Comparison of ENCODE assay signal across 8 cellular contexts in genomic region chr5:111278824-111279504, GRCh38. TPM values are rescaled to one million over a fixed set of nuclear protein-coding genes. Genes with fewer than 3 reads are reported as not detected.
DNase-seq lines count a peak whose midpoint lies in the region; TF ChIP-seq lines count a peak whose summit lies in the region.

No MANE protein-coding gene starts in this region.

- no peak overlapping the region for H3K23ac ChIP-seq in mesendoderm (ENCODE audit: low read length)

- no peak overlapping the region for H3K4me2 ChIP-seq in mesendoderm (ENCODE audit: low read length)

- H3K18ac ChIP-seq in mesendoderm (ENCODE audit: low read length), result no peak overlapping the region

- WGBS in mesendoderm (ENCODE audit: extremely low coverage, insufficient coverage, low lambda C conversion rate), result no CpG with 5 or more reads among the region's 12 CpGs

- no peak overlapping the region for H2BK15ac ChIP-seq in mesendoderm (replicated peaks; ENCODE audit: low read depth)

- H3K79me2 ChIP-seq in mesendoderm (ENCODE audit: control insufficient read depth, insufficient read depth, low read length), result no peaks in the 10 kb centered on the region

- H2BK5ac ChIP-seq in mesendoderm (ENCODE audit: low read length), result no peak overlapping the region

- peak; percentile 74 for TF ChIP-seq CTCF in GM12874 (IDR thresholded peaks at IDR 0.05; ENCODE audit: insufficient read depth, low read depth, low read length)
- peak; percentile 87 for TF ChIP-seq CTCF in LNCAP (IDR thresholded peaks at IDR 0.05)
- peak; percentile 22 for TF ChIP-seq CTCF in coronary artery (IDR thresholded peaks at IDR 0.05)

- H3K4me3 ChIP-seq in coronary artery (no peak overlapping the region), mesendoderm (ENCODE audit: low read length) (no peak overlapping the region)

- no peak overlapping the region for H2AK5ac ChIP-seq in mesendoderm (ENCODE audit: low read length)

- H3K27me3 ChIP-seq in mesendoderm (ENCODE audit: insufficient read depth, low read length, poor library complexity), result no peaks in the 10 kb centered on the region

- peak; percentile 30 for DNase-seq in H4 (ENCODE audit: low spot score)
- DNase-seq in activated CD4-positive, alpha-beta T cell treated with anti-CD3 and anti-CD28 coated beads for 48 hours, result peak; percentile 92
- no peak for DNase-seq in coronary artery (ENCODE audit: low spot score)
- peak; percentile 79 for DNase-seq in mesendoderm
- peak; percentile 64 to 80 for DNase-seq in stimulated activated CD8-positive, alpha-beta memory T cell treated with anti-CD3 and anti-CD28 coated beads, Interleukin-7, amount 100 ng/mL, for 4 hours (ENCODE audit: low read depth in 2 of 2)
- no peak for DNase-seq in NCI-H146 treated with DMSO at 0.1 percent for 48 hours (lab: John Stamatoyannopoulos, UW; ENCODE audit: unreplicated experiment)

- no peak overlapping the region for H4K5ac ChIP-seq in mesendoderm (ENCODE audit: low read length)

- H3K56ac ChIP-seq in mesendoderm (ENCODE audit: low read length), result no peak overlapping the region

- H2BK120ac ChIP-seq in mesendoderm (ENCODE audit: low read depth, low read length), result no peak overlapping the region

- H3K9ac ChIP-seq in mesendoderm (ENCODE audit: low read length), result no peak overlapping the region

- H3K27ac ChIP-seq in coronary artery (no peak overlapping the region), mesendoderm (ENCODE audit: low read depth, low read length) (no peak overlapping the region)

- H3K79me1 ChIP-seq in mesendoderm (ENCODE audit: low read length), result no peaks in the 10 kb centered on the region

- no peak overlapping the region for H4K8ac ChIP-seq in mesendoderm (ENCODE audit: low read depth, low read length)

- no peak overlapping the region for H3K4ac ChIP-seq in mesendoderm (ENCODE audit: low read depth, low read length)

- no peaks in the 10 kb centered on the region for H3K4me1 ChIP-seq in mesendoderm (ENCODE audit: control insufficient read depth, low read depth, low read length)

- H3K36me3 ChIP-seq in mesendoderm (ENCODE audit: control insufficient read depth, insufficient read depth, low read length), result no peaks in the 10 kb centered on the region

RNA-seq across cellular contexts. Expression of gene CAMK4, which starts 54.8 kb away (rescaled TPM):
- total RNA-seq in H4 (2014; rRNA removed; shearing (Covaris generic)), result 8.8 and 22.5 TPM in 2 replicates
- 2.7 TPM for polyA plus RNA-seq in mesendoderm (2013, experiment 1 of 2)
- 2.0 TPM for polyA plus RNA-seq in mesendoderm (2013, experiment 2 of 2)

Comparison
In these comparisons a context has a peak if more than half of its experiments do, and no peak if none do; other contexts are left out.
1. CTCF ChIP-seq: peak in every context shown above with its lines; median percentile 87 in LNCAP; 74 in GM12874; 22 in coronary artery.
2. DNase-seq: peak in H4 (single experiment), activated CD4-positive, alpha-beta T cell treated with anti-CD3 and anti-CD28 coated beads for 48 hours (single experiment), mesendoderm (single experiment) and stimulated activated CD8-positive, alpha-beta memory T cell treated with anti-CD3 and anti-CD28 coated beads, Interleukin-7, amount 100 ng/mL, for 4 hours (2 of 2); none in coronary artery (single experiment) and NCI-H146 treated with DMSO at 0.1 percent for 48 hours (single experiment).